ENCODE assay signal across 22 cellular contexts in the genomic region with DNA sequence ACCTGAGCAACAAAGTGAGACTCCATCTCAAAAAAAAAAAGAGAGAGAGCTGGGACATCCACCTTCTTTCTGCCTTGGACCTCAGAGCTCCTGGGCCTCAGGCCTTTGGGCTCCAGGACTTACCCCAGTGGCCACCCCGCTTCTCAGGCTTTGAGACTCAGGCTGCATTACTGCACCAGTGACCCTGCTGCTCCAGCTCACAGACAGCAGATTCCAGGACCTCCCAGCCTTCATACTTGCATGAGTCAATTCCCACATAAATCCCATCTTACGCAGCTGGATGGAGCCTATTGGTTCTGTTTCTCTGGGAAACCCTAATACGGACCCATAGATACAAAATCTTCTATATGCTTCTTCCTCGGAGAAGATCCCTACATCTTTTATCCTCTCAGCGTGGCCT. TPM values are rescaled to one million over a fixed set of nuclear protein-coding genes. Genes with fewer than 3 reads are reported as not detected.
DNase-seq lines count a peak whose midpoint lies in the region; TF ChIP-seq lines count a peak whose summit lies in the region.
"Had no signal": no experiment of that assay in that cellular context is flagged by ENCODE, and none has a peak within 500 bp of the region (broad histone marks: within the 10 kb centered on the region; RNA-seq: fewer than 3 reads in every experiment).

No MANE protein-coding gene starts in this region.

- POLR2A ChIA-PET in RWPE1 (lab: Yijun Ruan, JAX; ENCODE audit: low non-redundant PET): interaction anchor here (0.5 kb wide), 1 partner anchor 13 kb away, joined by 4 read pairs; no protein-coding TSS in a partner anchor

- CTCF ChIA-PET in RWPE1 (lab: Yijun Ruan, JAX): no interaction called here

- intact Hi-C loops in vagina (cut with DNase I) (no loop called here), esophagus squamous epithelium (cut with DNase I) (no loop called here)

- peak overlapping the region; percentile 33 for H3K27ac ChIP-seq in RWPE1
- peak overlapping the region; percentile 58 for H3K27ac ChIP-seq in neutrophil
- peak overlapping the region; percentile 29 for H3K27ac ChIP-seq in vagina
- peak overlapping the region in 1 of 4 donors; percentile 4 for H3K27ac ChIP-seq in esophagus squamous epithelium
- H3K27ac ChIP-seq: HL-60, SJCRH30 had no signal

- DNase-seq in RWPE1 (ENCODE audit: low spot score) (no peak), epidermal melanocyte (ENCODE audit: insufficient read length, low spot score) (peak; percentile 5), vagina (ENCODE audit: extremely low spot score in 2 of 2) (no peak), esophagus squamous epithelium (lab: John Stamatoyannopoulos, UW) (no peak), MV-4-11 (lab: John Stamatoyannopoulos, UW) (no peak), SKM-1 (lab: John Stamatoyannopoulos, UW; ENCODE audit: unreplicated experiment) (no peak)
- DNase-seq: C1 segment of cervical spinal cord; CD4-positive, alpha-beta memory T cell; COR-L47; GF-D8; GOT3; HCEC 1CT; Kasumi-1; NCI-H1105; NCI-H1436 treated with DMSO at 0.1 percent for 48 hours; NCI-H187 treated with DMSO at 0.1 percent for 48 hours; NCI-H2171 treated with DMSO at 0.1 percent for 48 hours; NCI-H524 treated with DMSO at 0.1 percent for 48 hours; NCI-H774; SJCRH30 had no signal

- H3K4me3 ChIP-seq in neutrophil (ENCODE audit: low read depth in 1 of 2, low read length in 1 of 2) (no peak overlapping the region), vagina (no peak overlapping the region), esophagus squamous epithelium (no peak overlapping the region)
- H3K4me3 ChIP-seq: SJCRH30 had no signal

- H3K9me3 ChIP-seq in neutrophil (no peaks in the 10 kb centered on the region), vagina (no peaks in the 10 kb centered on the region), esophagus squamous epithelium (no peaks in the 10 kb centered on the region)
- H3K9me3 ChIP-seq: SJCRH30 had no signal

- H3K27me3 ChIP-seq in neutrophil (no peaks in the 10 kb centered on the region), vagina (no peaks in the 10 kb centered on the region), esophagus squamous epithelium (no peaks in the 10 kb centered on the region)
- H3K27me3 ChIP-seq: SJCRH30 had no signal

- TF ChIP-seq POLR2A in vagina (IDR thresholded peaks at IDR 0.05) (no peak), esophagus squamous epithelium (IDR thresholded peaks at IDR 0.05) (no peak)

- H3K4me1 ChIP-seq in neutrophil (ENCODE audit: control insufficient read depth in 1 of 2, insufficient read depth in 1 of 2, low read depth in 1 of 2, low read length in 1 of 2) (peaks cover 16 to 18% of the 10 kb centered on the region in 2 experiments), vagina (peaks cover 60% of the 10 kb centered on the region), esophagus squamous epithelium (peaks cover 0 to 39% (median 21%) of the 10 kb centered on the region in 3 donors)

- 69 to 76% methylated on average over 5 of the region's 5 CpGs for WGBS in esophagus squamous epithelium, 2 donors

- no peak for TF ChIP-seq CTCF in RWPE1 (conservative IDR thresholded peaks at IDR 0.05; ENCODE audit: low read depth)
- no peak for TF ChIP-seq CTCF in neutrophil (IDR thresholded peaks at IDR 0.05)
- no peak for TF ChIP-seq CTCF in vagina (IDR thresholded peaks at IDR 0.05)
- no peak for TF ChIP-seq CTCF in esophagus squamous epithelium (IDR thresholded peaks at IDR 0.05)

- H3K36me3 ChIP-seq in neutrophil (peaks cover 45% of the 10 kb centered on the region), vagina (peaks cover 0 to 3% of the 10 kb centered on the region in 2 donors), esophagus squamous epithelium (peaks cover 0 to 5% (median 0%) of the 10 kb centered on the region in 3 donors)

RNA-seq across cellular contexts. Expression of gene CEP295NL, which starts 2.1 kb away (rescaled TPM):
- total RNA-seq in vagina (7.9 TPM), esophagus squamous epithelium (1 to 10 TPM in 2 of 4 donors, under 1 TPM in 2; 0.42 to 6.9 (median 1.1) TPM)

RNA-seq across cellular contexts. Expression of gene TIMP2, which starts 20.1 kb away (rescaled TPM):
- 181 TPM for total RNA-seq in vagina
- 100 to 1,000 TPM in 1 of 4 donors, 10 to 100 TPM in 2, 1 to 10 TPM in 1; 6.1 to 154 (median 28.2) TPM for total RNA-seq in esophagus squamous epithelium
